8 cellular contexts compared by ENCODE assay signal in genomic region chr10:119341236-119342016, GRCh38.
A peak's percentile ranks its signal among the peaks of the same experiment; 100 is the strongest.
DNase-seq lines count a peak whose midpoint lies in the region; ATAC-seq and FAIRE-seq lines count a peak whose summit lies in the region.

No MANE protein-coding gene starts in this region.

- in situ Hi-C loops in HAP-1 (cut with MboI; ENCODE audit: low sequenced_read_pairs), result no loop called here

- H3K27me3 ChIP-seq in HAP-1 (ENCODE audit: low read depth), result no peaks in the 10 kb centered on the region

- no peak overlapping the region for H3K4me3 ChIP-seq in HAP-1

- FAIRE-seq in HTR-8/SVneo (lab: Jason Lieb, UNC), result no peak

- DNase-seq in activated gamma-delta T cell treated with Interleukin-2 at 50 U/mL for 16 hours, result peak; percentile 57
- DNase-seq in activated gamma-delta T cell (lab: John Stamatoyannopoulos, UW), result no peak
- DNase-seq in activated gamma-delta T cell treated with anti-CD3 and anti-CD28 coated beads, Interleukin-2, amount 50 U/mL, for 16 hours (ENCODE audit: low read depth), result peak; percentile 45
- peak; percentile 85 for DNase-seq in islet precursor cell
- DNase-seq in stimulated activated CD8-positive, alpha-beta memory T cell treated with anti-CD3 and anti-CD28 coated beads, Interleukin-12 subunit alpha, Interleukin-12 subunit beta, amount 100 ng/mL, for 1 hour (ENCODE audit: low read depth), result peak; percentile 24
- no peak for DNase-seq in HAP-1 (ENCODE audit: low spot score in 2 of 2)
- DNase-seq in HTR-8/SVneo (ENCODE audit: insufficient read length, low spot score), result no peak

- ATAC-seq in HG02678 (IDR thresholded peaks at IDR 0.05; ENCODE audit: unreplicated experiment), result no peak

- no peaks in the 10 kb centered on the region for H3K9me3 ChIP-seq in HAP-1

- H3K4me1 ChIP-seq in HAP-1, result no peaks in the 10 kb centered on the region

- no peaks in the 10 kb centered on the region for H3K36me3 ChIP-seq in HAP-1 (replicated peaks)

Comparison
In these comparisons a context has a peak if more than half of its experiments do, and no peak if none do; other contexts are left out.
1. DNase-seq: peak in activated gamma-delta T cell treated with Interleukin-2 at 50 U/mL for 16 hours (single experiment), activated gamma-delta T cell treated with anti-CD3 and anti-CD28 coated beads, Interleukin-2, amount 50 U/mL, for 16 hours (single experiment), islet precursor cell (single experiment) and stimulated activated CD8-positive, alpha-beta memory T cell treated with anti-CD3 and anti-CD28 coated beads, Interleukin-12 subunit alpha, Interleukin-12 subunit beta, amount 100 ng/mL, for 1 hour (single experiment); none in activated gamma-delta T cell (single experiment), HAP-1 (0 of 2) and HTR-8/SVneo (single experiment).